1 cellular context compared by ENCODE assay signal in genomic region chr3:71414189-71414924, GRCh38.
TF ChIP-seq lines count a peak whose summit lies in the region.

No MANE protein-coding gene starts in this region.

TF ChIP-seq in WTC11, 78 proteins besides CTCF, POLR2A, EP300 and RAD21 (continued from another document):
- TF ChIP-seq, protein P1, sequence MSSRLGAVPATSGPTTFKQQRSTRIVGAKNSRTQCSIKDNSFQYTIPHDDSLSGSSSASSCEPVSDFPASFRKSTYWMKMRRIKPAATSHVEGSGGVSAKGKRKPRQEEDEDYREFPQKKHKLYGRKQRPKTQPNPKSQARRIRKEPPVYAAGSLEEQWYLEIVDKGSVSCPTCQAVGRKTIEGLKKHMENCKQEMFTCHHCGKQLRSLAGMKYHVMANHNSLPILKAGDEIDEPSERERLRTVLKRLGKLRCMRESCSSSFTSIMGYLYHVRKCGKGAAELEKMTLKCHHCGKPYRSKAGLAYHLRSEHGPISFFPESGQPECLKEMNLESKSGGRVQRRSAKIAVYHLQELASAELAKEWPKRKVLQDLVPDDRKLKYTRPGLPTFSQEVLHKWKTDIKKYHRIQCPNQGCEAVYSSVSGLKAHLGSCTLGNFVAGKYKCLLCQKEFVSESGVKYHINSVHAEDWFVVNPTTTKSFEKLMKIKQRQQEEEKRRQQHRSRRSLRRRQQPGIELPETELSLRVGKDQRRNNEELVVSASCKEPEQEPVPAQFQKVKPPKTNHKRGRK (CRISPR knock-in tag; IDR thresholded peaks at IDR 0.05; ENCODE audit: borderline replicate concordance) = no peak
- TF ChIP-seq ZNF317 (CRISPR knock-in tag; IDR thresholded peaks at IDR 0.05; ENCODE audit: borderline replicate concordance, low read depth) = no peak
- TF ChIP-seq, protein P2, sequence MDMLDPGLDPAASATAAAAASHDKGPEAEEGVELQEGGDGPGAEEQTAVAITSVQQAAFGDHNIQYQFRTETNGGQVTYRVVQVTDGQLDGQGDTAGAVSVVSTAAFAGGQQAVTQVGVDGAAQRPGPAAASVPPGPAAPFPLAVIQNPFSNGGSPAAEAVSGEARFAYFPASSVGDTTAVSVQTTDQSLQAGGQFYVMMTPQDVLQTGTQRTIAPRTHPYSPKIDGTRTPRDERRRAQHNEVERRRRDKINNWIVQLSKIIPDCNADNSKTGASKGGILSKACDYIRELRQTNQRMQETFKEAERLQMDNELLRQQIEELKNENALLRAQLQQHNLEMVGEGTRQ (CRISPR knock-in tag; IDR thresholded peaks at IDR 0.05) = no peak
- no peak for TF ChIP-seq GTF2I (CRISPR knock-in tag; conservative IDR thresholded peaks at IDR 0.05)
- TF ChIP-seq ZNF396 (CRISPR knock-in tag; IDR thresholded peaks at IDR 0.05; ENCODE audit: borderline replicate concordance) = no peak
- no peak for TF ChIP-seq ZNF138 (CRISPR knock-in tag; conservative IDR thresholded peaks at IDR 0.05)
- TF ChIP-seq, protein P3, sequence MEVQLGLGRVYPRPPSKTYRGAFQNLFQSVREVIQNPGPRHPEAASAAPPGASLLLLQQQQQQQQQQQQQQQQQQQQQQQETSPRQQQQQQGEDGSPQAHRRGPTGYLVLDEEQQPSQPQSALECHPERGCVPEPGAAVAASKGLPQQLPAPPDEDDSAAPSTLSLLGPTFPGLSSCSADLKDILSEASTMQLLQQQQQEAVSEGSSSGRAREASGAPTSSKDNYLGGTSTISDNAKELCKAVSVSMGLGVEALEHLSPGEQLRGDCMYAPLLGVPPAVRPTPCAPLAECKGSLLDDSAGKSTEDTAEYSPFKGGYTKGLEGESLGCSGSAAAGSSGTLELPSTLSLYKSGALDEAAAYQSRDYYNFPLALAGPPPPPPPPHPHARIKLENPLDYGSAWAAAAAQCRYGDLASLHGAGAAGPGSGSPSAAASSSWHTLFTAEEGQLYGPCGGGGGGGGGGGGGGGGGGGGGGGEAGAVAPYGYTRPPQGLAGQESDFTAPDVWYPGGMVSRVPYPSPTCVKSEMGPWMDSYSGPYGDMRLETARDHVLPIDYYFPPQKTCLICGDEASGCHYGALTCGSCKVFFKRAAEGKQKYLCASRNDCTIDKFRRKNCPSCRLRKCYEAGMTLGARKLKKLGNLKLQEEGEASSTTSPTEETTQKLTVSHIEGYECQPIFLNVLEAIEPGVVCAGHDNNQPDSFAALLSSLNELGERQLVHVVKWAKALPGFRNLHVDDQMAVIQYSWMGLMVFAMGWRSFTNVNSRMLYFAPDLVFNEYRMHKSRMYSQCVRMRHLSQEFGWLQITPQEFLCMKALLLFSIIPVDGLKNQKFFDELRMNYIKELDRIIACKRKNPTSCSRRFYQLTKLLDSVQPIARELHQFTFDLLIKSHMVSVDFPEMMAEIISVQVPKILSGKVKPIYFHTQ (CRISPR knock-in tag; IDR thresholded peaks at IDR 0.05) = no peak
- no peak for TF ChIP-seq OVOL2 (CRISPR knock-in tag; IDR thresholded peaks at IDR 0.05; ENCODE audit: borderline replicate concordance)
- no peak for TF ChIP-seq SMAD4 (CRISPR knock-in tag; IDR thresholded peaks at IDR 0.05)
- no peak for TF ChIP-seq ZBTB21 (CRISPR knock-in tag; IDR thresholded peaks at IDR 0.05; ENCODE audit: borderline replicate concordance)
- no peak for TF ChIP-seq TCF7 (CRISPR knock-in tag; IDR thresholded peaks at IDR 0.05; ENCODE audit: low read depth)
- TF ChIP-seq, protein P4, sequence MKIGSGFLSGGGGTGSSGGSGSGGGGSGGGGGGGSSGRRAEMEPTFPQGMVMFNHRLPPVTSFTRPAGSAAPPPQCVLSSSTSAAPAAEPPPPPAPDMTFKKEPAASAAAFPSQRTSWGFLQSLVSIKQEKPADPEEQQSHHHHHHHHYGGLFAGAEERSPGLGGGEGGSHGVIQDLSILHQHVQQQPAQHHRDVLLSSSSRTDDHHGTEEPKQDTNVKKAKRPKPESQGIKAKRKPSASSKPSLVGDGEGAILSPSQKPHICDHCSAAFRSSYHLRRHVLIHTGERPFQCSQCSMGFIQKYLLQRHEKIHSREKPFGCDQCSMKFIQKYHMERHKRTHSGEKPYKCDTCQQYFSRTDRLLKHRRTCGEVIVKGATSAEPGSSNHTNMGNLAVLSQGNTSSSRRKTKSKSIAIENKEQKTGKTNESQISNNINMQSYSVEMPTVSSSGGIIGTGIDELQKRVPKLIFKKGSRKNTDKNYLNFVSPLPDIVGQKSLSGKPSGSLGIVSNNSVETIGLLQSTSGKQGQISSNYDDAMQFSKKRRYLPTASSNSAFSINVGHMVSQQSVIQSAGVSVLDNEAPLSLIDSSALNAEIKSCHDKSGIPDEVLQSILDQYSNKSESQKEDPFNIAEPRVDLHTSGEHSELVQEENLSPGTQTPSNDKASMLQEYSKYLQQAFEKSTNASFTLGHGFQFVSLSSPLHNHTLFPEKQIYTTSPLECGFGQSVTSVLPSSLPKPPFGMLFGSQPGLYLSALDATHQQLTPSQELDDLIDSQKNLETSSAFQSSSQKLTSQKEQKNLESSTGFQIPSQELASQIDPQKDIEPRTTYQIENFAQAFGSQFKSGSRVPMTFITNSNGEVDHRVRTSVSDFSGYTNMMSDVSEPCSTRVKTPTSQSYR (CRISPR knock-in tag; IDR thresholded peaks at IDR 0.05) = no peak
- TF ChIP-seq, protein P5, sequence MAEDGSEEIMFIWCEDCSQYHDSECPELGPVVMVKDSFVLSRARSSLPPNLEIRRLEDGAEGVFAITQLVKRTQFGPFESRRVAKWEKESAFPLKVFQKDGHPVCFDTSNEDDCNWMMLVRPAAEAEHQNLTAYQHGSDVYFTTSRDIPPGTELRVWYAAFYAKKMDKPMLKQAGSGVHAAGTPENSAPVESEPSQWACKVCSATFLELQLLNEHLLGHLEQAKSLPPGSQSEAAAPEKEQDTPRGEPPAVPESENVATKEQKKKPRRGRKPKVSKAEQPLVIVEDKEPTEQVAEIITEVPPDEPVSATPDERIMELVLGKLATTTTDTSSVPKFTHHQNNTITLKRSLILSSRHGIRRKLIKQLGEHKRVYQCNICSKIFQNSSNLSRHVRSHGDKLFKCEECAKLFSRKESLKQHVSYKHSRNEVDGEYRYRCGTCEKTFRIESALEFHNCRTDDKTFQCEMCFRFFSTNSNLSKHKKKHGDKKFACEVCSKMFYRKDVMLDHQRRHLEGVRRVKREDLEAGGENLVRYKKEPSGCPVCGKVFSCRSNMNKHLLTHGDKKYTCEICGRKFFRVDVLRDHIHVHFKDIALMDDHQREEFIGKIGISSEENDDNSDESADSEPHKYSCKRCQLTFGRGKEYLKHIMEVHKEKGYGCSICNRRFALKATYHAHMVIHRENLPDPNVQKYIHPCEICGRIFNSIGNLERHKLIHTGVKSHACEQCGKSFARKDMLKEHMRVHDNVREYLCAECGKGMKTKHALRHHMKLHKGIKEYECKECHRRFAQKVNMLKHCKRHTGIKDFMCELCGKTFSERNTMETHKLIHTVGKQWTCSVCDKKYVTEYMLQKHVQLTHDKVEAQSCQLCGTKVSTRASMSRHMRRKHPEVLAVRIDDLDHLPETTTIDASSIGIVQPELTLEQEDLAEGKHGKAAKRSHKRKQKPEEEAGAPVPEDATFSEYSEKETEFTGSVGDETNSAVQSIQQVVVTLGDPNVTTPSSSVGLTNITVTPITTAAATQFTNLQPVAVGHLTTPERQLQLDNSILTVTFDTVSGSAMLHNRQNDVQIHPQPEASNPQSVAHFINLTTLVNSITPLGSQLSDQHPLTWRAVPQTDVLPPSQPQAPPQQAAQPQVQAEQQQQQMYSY (CRISPR knock-in tag; IDR thresholded peaks at IDR 0.05) = no peak
- TF ChIP-seq CREB1 (CRISPR knock-in tag; IDR thresholded peaks at IDR 0.05) = no peak
- TF ChIP-seq ATF6 (CRISPR knock-in tag; IDR thresholded peaks at IDR 0.05) = no peak
- TF ChIP-seq ZNF219 (CRISPR knock-in tag; IDR thresholded peaks at IDR 0.05; ENCODE audit: borderline replicate concordance) = no peak
- TF ChIP-seq ESRRA (CRISPR knock-in tag; IDR thresholded peaks at IDR 0.05; ENCODE audit: borderline replicate concordance) = no peak
- TF ChIP-seq ZNF263 (CRISPR knock-in tag; IDR thresholded peaks at IDR 0.05; ENCODE audit: low read depth) = no peak
TF ChIP-seq in WTC11: peak in this region for 0.
